In the genomic region with DNA sequence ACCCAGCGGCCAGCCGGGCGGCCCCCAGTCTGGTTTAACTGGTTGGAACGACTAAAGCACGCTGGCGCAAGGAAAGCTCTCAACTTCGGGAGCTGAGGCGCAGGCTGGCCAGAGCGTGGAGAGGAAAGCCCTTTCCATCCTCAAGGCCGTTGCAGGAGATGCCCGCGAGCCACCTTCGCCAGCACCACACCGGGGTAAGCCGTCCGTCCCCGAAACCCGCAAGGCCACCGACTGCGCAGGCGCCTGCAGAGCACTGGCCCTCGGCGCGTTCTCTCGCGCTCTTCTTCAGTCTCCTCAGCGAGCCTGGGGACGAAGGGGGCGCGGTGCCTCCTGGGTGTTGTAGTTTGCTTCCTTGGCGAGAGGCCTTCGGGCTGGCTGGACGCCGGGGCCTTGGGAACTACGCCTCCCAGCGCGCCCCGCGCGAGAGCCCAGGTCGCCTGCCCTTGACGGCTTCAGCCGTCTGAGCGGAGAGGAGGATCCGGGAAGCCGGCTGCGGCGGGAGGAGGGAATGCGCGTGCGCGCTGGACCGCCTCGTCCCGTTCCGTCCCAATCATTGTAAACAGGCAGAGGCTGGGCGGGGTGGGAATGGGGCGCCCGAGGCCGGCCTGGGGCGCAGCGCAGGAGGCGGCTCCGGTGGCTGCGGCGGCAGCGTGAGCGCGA, we compare ENCODE assay signal across 8 cellular contexts. TPM values are rescaled to one million over a fixed set of nuclear protein-coding genes. Genes with fewer than 3 reads are reported as not detected.
DNase-seq lines count a peak whose midpoint lies in the region; ATAC-seq, FAIRE-seq and TF ChIP-seq lines count a peak whose summit lies in the region.

A gene (plus strand): TSS at position 531 of the 660 bp plus-strand sequence. CDS start 37,533 bp downstream, outside the sequence.

- TF ChIP-seq CTCF in AG04449 (IDR thresholded peaks at IDR 0.05; ENCODE audit: insufficient read depth, low read length, missing control alignments): peak; percentile 23
- 0 out of 2 replicates have a peak, but pooled peaks have one; percentile 10 for TF ChIP-seq CTCF in WI38 (IDR thresholded peaks at IDR 0.05; ENCODE audit: low read depth, low read length)
- no peak for TF ChIP-seq CTCF in bronchial epithelial cell (IDR thresholded peaks at IDR 0.05; ENCODE audit: insufficient read depth, low read length, severe bottlenecking)

- CTCF ChIA-PET in AG04449 (lab: Yijun Ruan, JAX): interaction anchor here (0.6 to 1.4 kb wide), 2 partner anchors 40 to 138 kb away, joined by 3 read pairs; no protein-coding TSS in a partner anchor

- peak within 1 kb of the TSS; percentile 90 for H3K9ac ChIP-seq in iPS-20b (ENCODE audit: low read depth, low read length)

- FAIRE-seq in bronchial epithelial cell (lab: Jason Lieb, UNC): no peak

- peak within 1 kb of the TSS; percentile 92 for H3K4me3 ChIP-seq in AG04449 (ENCODE audit: low read depth, low read length)
- H3K4me3 ChIP-seq in WI38 (ENCODE audit: low read depth, low read length): peak within 1 kb of the TSS; percentile 95
- peak within 1 kb of the TSS; percentile 93 for H3K4me3 ChIP-seq in bronchial epithelial cell (ENCODE audit: low read depth, low read length)
- H3K4me3 ChIP-seq in iPS-20b (ENCODE audit: low read length): peak within 1 kb of the TSS; percentile 86
- H3K4me3 ChIP-seq in skin epidermis: peak within 1 kb of the TSS; percentile 68 to 98 (median 77)

- ATAC-seq in GM18873 (IDR thresholded peaks at IDR 0.05; ENCODE audit: low FRiP score, unreplicated experiment): peak; percentile 95
- peak; percentile 92 for ATAC-seq in HG03139 (IDR thresholded peaks at IDR 0.05; ENCODE audit: unreplicated experiment)

- H3K27me3 ChIP-seq in bronchial epithelial cell (ENCODE audit: control insufficient read depth, insufficient read depth, low read length) (no peaks in the 10 kb centered on the region), iPS-20b (ENCODE audit: insufficient read depth, low read length) (no peaks in the 10 kb centered on the region)

- DNase-seq in AG04449 (ENCODE audit: low read depth, low spot score) (peak; percentile 95), NCI-H2196 treated with DMSO at 0.1 percent for 48 hours (lab: John Stamatoyannopoulos, UW; ENCODE audit: unreplicated experiment) (peak; percentile 100), bronchial epithelial cell (ENCODE audit: low read depth) (peak; percentile 97)

- H3K27ac ChIP-seq in iPS-20b (ENCODE audit: low read length) (peak within 1 kb of the TSS; percentile 86), skin epidermis (peak within 1 kb of the TSS; percentile 65 to 98 (median 94))

- POLR2A ChIA-PET in AG04449 (lab: Yijun Ruan, JAX): interaction anchor here (0.5 kb wide), 1 partner anchor 123 kb away, joined by 3 read pairs; no protein-coding TSS in a partner anchor

- peaks cover 5% of the 10 kb centered on the region for H3K36me3 ChIP-seq in bronchial epithelial cell (ENCODE audit: control insufficient read depth, insufficient read depth, low read length)
- peaks cover 5% of the 10 kb centered on the region for H3K36me3 ChIP-seq in iPS-20b (ENCODE audit: insufficient read depth, low read depth, low read length)

- H3K9me3 ChIP-seq in iPS-20b (ENCODE audit: insufficient read depth, low read depth, low read length): no peaks in the 10 kb centered on the region

- H3K4me1 ChIP-seq in iPS-20b (ENCODE audit: insufficient read depth, low read length): peaks cover 7% of the 10 kb centered on the region

RNA-seq across cellular contexts. Expression of the gene that starts here (rescaled TPM):
- total RNA-seq in bronchial epithelial cell: 63.7 and 76.4 TPM in 2 replicates

Comparison
In these comparisons a context has a peak if more than half of its experiments do, and no peak if none do; other contexts are left out.
1. Peak in every context shown above with its lines: DNase-seq, ATAC-seq, H3K4me3 ChIP-seq and H3K27ac ChIP-seq.